ENCODE assay signal across 8 cellular contexts in the genomic region with DNA sequence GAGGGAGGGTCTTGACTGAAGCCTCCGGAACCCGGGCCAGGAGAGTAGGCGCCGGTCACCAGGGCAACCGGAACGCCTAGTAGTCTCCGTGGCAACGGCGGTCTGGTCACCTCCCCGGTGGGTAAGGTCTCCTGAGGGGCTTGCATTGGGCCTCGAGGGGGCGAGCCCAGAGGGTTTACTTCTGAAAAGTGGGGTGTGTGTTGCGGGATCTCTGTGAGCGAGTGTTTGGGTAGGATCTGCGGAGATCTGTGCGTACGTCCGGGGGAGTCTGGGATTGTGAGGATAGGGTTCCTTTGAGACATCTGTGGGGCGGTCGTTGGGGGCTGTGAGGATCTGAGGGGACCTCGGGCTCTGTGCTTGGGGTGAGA. TPM values are rescaled to one million over a fixed set of nuclear protein-coding genes. Genes with fewer than 3 reads are reported as not detected.
DNase-seq lines count a peak whose midpoint lies in the region; ATAC-seq and TF ChIP-seq lines count a peak whose summit lies in the region.

A gene with protein sequence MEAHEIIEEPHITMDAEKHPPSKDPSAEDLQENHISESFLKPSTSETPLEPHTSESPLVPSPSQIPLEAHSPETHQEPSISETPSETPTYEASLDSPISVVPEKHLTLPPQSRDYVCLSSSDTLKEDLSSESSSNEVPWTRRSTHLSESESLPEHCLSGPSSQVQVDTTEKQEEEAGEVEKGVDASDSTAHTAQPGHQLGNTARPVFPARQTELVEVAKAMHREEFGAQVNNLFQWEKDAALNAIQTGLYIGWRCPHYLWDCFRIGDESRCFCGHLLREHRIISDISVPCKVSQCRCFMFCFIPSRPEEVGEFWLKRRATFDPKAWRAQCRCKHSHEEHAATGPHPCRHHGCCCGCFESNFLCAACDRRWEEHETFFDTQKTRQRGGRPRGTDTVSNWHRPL (minus strand): TSS at position 17 of the 368 bp plus-strand sequence. CDS start 2,571 bp downstream, outside the sequence.

- intact Hi-C loops in Right ventricle myocardium superior (cut with DNase I), result loop anchor here (5.0 kb wide), 1 partner anchor 36 kb away; the partner anchor contains the start of gene NPR2
- intact Hi-C loops in PC-9 (cut with micrococcal nuclease; ENCODE audit: unreplicated experiment), result loop anchor here (2.0 to 5.0 kb wide), 2 partner anchors 78 to 181 kb away; partner anchors contain the start of gene HRCT1
- intact Hi-C loops in dorsolateral prefrontal cortex (cut with DNase I), result loop anchor here in 1 of 2 donors (5.0 kb wide), 1 partner anchor 54 kb away; no protein-coding TSS in a partner anchor

- TF ChIP-seq CTCF in cardiac muscle cell (IDR thresholded peaks at IDR 0.05; ENCODE audit: low read depth, low read length) (no peak), PC-9 (conservative IDR thresholded peaks at IDR 0.05) (no peak), dorsolateral prefrontal cortex (IDR thresholded peaks at IDR 0.05 in 54 of 56, conservative IDR thresholded peaks at IDR 0.05 in 2 of 56; ENCODE audit: low read depth in 1 of 56, partially characterized antibody in 56 of 56) (no peak)

- CTCF ChIA-PET in PC-9 (lab: Charles Lee), result interaction anchor here (0.6 kb wide), 1 partner anchor 182 kb away, joined by 5 read pairs; no protein-coding TSS in a partner anchor

- peaks cover 21% of the 10 kb centered on the region for H3K4me1 ChIP-seq in cardiac muscle cell (ENCODE audit: low read depth)
- H3K4me1 ChIP-seq in PC-9 (replicated peaks; ENCODE audit: insufficient read depth), result peaks cover 12% of the 10 kb centered on the region
- H3K4me1 ChIP-seq in muscle layer of duodenum (ENCODE audit: control insufficient read depth in 1 of 2, insufficient read depth in 2 of 2, low read length in 2 of 2), result peaks cover 16 to 30% of the 10 kb centered on the region in 2 donors

- no peaks in the 10 kb centered on the region for H3K9me2 ChIP-seq in PC-9 (ENCODE audit: insufficient read depth)

- peak within 1 kb of the TSS; percentile 87 for H2AFZ ChIP-seq in PC-9

- POLR2A ChIA-PET in PC-9 (lab: Charles Lee; ENCODE audit: unreplicated experiment), result no interaction called here

- no peaks in the 10 kb centered on the region for H3K79me2 ChIP-seq in PC-9 (ENCODE audit: low read depth)

- DNase-seq in cardiac muscle cell (ENCODE audit: low read depth in 1 of 2, low spot score in 1 of 2) (peak in 1 of 2 donors; percentile 46), Right ventricle myocardium superior (no peak), PC-9 (no peak), dorsolateral prefrontal cortex (no peak), dermis blood vessel endothelial cell (no peak), islet precursor cell (no peak), AG08395 (ENCODE audit: low spot score) (no peak)

- ATAC-seq in Right ventricle myocardium superior (ENCODE audit: poor library complexity), result no peak

- no peaks in the 10 kb centered on the region for H4K20me1 ChIP-seq in PC-9 (ENCODE audit: insufficient read depth)

- H3K4me2 ChIP-seq in PC-9, result peak within 1 kb of the TSS; percentile 89

- no peaks in the 10 kb centered on the region; the same call in 1 of the 2 replicates for H3F3A ChIP-seq in PC-9 (ENCODE audit: insufficient read depth, low read depth)

- no TSS peak for BruUV-seq in PC-9 (replicated peaks; lab: Mats Ljungman, UMichigan)

- H3K27ac ChIP-seq in cardiac muscle cell (peak within 1 kb of the TSS; percentile 93), PC-9 (no peak within 1 kb of the TSS), dorsolateral prefrontal cortex (peak within 1 kb of the TSS in 53 of 59 donors; percentile 35 to 95 (median 82)), muscle layer of duodenum (ENCODE audit: low read length) (peak within 1 kb of the TSS; percentile 57)

- H3K36me3 ChIP-seq in cardiac muscle cell, result no peaks in the 10 kb centered on the region
- H3K36me3 ChIP-seq in PC-9 (ENCODE audit: low read depth), result no peaks in the 10 kb centered on the region
- no peaks in the 10 kb centered on the region for H3K36me3 ChIP-seq in muscle layer of duodenum (ENCODE audit: control insufficient read depth in 1 of 2, insufficient read depth in 2 of 2, low read length in 2 of 2)

- H3K27me3 ChIP-seq in cardiac muscle cell (no peaks in the 10 kb centered on the region), PC-9 (ENCODE audit: insufficient read depth, low read depth) (no peaks in the 10 kb centered on the region), dorsolateral prefrontal cortex (no peaks in the 10 kb centered on the region), muscle layer of duodenum (ENCODE audit: low read depth, low read length) (no peaks in the 10 kb centered on the region)

- H3K4me3 ChIP-seq in cardiac muscle cell, result peak within 1 kb of the TSS; percentile 71
- peak within 1 kb of the TSS; percentile 71; the same call in 1 of the 2 replicates for H3K4me3 ChIP-seq in PC-9
- peak within 1 kb of the TSS; percentile 59 to 91 (median 80) for H3K4me3 ChIP-seq in dorsolateral prefrontal cortex
- H3K4me3 ChIP-seq in muscle layer of duodenum (ENCODE audit: low read depth in 1 of 2, low read length in 2 of 2), result peak within 1 kb of the TSS; percentile 73 to 79

- H3K9me3 ChIP-seq in cardiac muscle cell (ENCODE audit: low read depth), result no peaks in the 10 kb centered on the region
- H3K9me3 ChIP-seq in PC-9 (ENCODE audit: insufficient read depth, low read depth), result no peaks in the 10 kb centered on the region
- no peaks in the 10 kb centered on the region for H3K9me3 ChIP-seq in muscle layer of duodenum (ENCODE audit: control insufficient read depth in 1 of 2, low read length in 2 of 2)

RNA-seq across cellular contexts. Expression of the gene that starts here (rescaled TPM):
- total RNA-seq in cardiac muscle cell (not detected in 2 replicates), Right ventricle myocardium superior (not detected), PC-9 (2021) (not detected in 2 replicates), dorsolateral prefrontal cortex (under 1 TPM in 2 of 120 experiments, not detected in 118; 0.26 to 0.75 TPM), dermis blood vessel endothelial cell (not detected in 2 replicates)
- polyA plus RNA-seq in cardiac muscle cell, result 0.57 and 0.66 TPM in 2 replicates
